Comparison of ENCODE assay signal across 1 cellular context in genomic region chr14:92340938-92341337, GRCh38.
TF ChIP-seq lines count a peak whose summit lies in the region.

No MANE protein-coding gene starts in this region.

TF ChIP-seq in WTC11, 78 proteins besides CTCF, POLR2A, EP300 and RAD21 (continued from another document):
- TF ChIP-seq ZNF281 (CRISPR knock-in tag; IDR thresholded peaks at IDR 0.05) (no peak), E2F4 (CRISPR knock-in tag; IDR thresholded peaks at IDR 0.05; ENCODE audit: borderline replicate concordance, low read depth) (no peak), SMAD4 (CRISPR knock-in tag; IDR thresholded peaks at IDR 0.05) (no peak), ZNF121 (CRISPR knock-in tag; IDR thresholded peaks at IDR 0.05) (no peak)
